6 cellular contexts compared by ENCODE assay signal in genomic region chr5:92199035-92199434, GRCh38.
DNase-seq lines count a peak whose midpoint lies in the region; ATAC-seq, FAIRE-seq and TF ChIP-seq lines count a peak whose summit lies in the region.
"Not testable (repeated sequence)": the region's sequence is repeated elsewhere in the genome, so short reads cannot be mapped to it uniquely, and the experiment has no call there.

No MANE protein-coding gene starts in this region.

- POLR2A ChIA-PET in HepG2 (lab: Yijun Ruan, JAX) = not testable (repeated sequence)

- H3K79me2 ChIP-seq in HepG2 (ENCODE audit: insufficient read depth, low read length) = not testable (repeated sequence)

- peak; percentile 65 for DNase-seq in NCI-H748 (lab: John Stamatoyannopoulos, UW; ENCODE audit: unreplicated experiment)
- not testable (repeated sequence) for DNase-seq in glutamatergic neuron; HepG2 (ENCODE audit: low spot score)

- H3K27ac ChIP-seq in HUES6 (ENCODE audit: low read depth, low read length) (peak overlapping the region; percentile 76), HepG2 (ENCODE audit: extremely low read length, insufficient read depth, low read length) (peak overlapping the region; percentile 70)

- not testable (repeated sequence) for FAIRE-seq in HepG2 (lab: Jason Lieb, UNC)

- not testable (repeated sequence) for H3K27me3 Mint-ChIP-seq in dendritic cell treated with granulocyte-macrophage colony-stimulating factor and Interleukin-4, amounts not matched to agents 40 ng/mL and 50 ng/mL, for 4 days; glutamatergic neuron (ENCODE audit: unreplicated experiment)

- H2AFZ ChIP-seq in HepG2 (ENCODE audit: low read length) = not testable (repeated sequence)

- H3K4me2 ChIP-seq in HepG2 (ENCODE audit: low read depth, low read length) = peak overlapping the region; percentile 47; the same call in 1 of the 2 replicates

- in situ Hi-C loops in HepG2 (cut with HindIII; ENCODE audit: extremely low pct_ligation_motif_present, low pct_unique_long_range_greater_than_20kb) = not testable (repeated sequence)

- peak overlapping the region; percentile 42 for H3K9ac ChIP-seq in ES-I3 (ENCODE audit: low read depth, low read length)
- peak overlapping the region; percentile 74 for H3K9ac ChIP-seq in HUES6 (ENCODE audit: low read length)
- peak overlapping the region; percentile 59 for H3K9ac ChIP-seq in HepG2 (ENCODE audit: insufficient read depth, low read depth, low read length)

- 56% methylated on average over 11 of the region's 27 CpGs for WGBS in HepG2 (ENCODE audit: low lambda C conversion rate)

- H3K9me3 ChIP-seq in ES-I3 (ENCODE audit: control insufficient read depth, insufficient read depth, low read length); HUES6 (ENCODE audit: control insufficient read depth, insufficient read depth, low read depth, low read length); HepG2 (ENCODE audit: low read length): not testable (repeated sequence)

- ATAC-seq in HepG2 = not testable (repeated sequence)

- not testable (repeated sequence) for H3K27me3 ChIP-seq in HUES6 (ENCODE audit: control insufficient read depth, insufficient read depth, low read length); HepG2 (ENCODE audit: control insufficient read depth in 1 of 2, insufficient read depth in 2 of 2, low read length in 2 of 2)

- not testable (repeated sequence) for H4K20me1 ChIP-seq in HepG2 (ENCODE audit: insufficient read depth, low read length)

- H3K4me1 ChIP-seq in ES-I3 (ENCODE audit: insufficient read depth, low read length); HUES6 (ENCODE audit: control insufficient read depth, insufficient read depth, low read length); HepG2 (ENCODE audit: insufficient read depth, low read length): not testable (repeated sequence)

- TF ChIP-seq POLR2A in HepG2 (IDR thresholded peaks at IDR 0.05; ENCODE audit: insufficient read depth in 1 of 2, low read depth in 2 of 2, low read length in 2 of 2) = not testable (repeated sequence)

- peaks cover 16% of the 10 kb centered on the region for H3K9me3 Mint-ChIP-seq in dendritic cell treated with granulocyte-macrophage colony-stimulating factor and Interleukin-4, amounts not matched to agents 40 ng/mL and 50 ng/mL, for 4 days
- H3K9me3 Mint-ChIP-seq in glutamatergic neuron (ENCODE audit: unreplicated experiment) = not testable (repeated sequence)

- H3K4me3 Mint-ChIP-seq in dendritic cell treated with granulocyte-macrophage colony-stimulating factor and Interleukin-4, amounts not matched to agents 40 ng/mL and 50 ng/mL, for 4 days = peak overlapping the region; percentile 75
- H3K4me3 Mint-ChIP-seq in glutamatergic neuron (ENCODE audit: unreplicated experiment) = peak overlapping the region; percentile 63

- TF ChIP-seq RAD21 in HepG2 (CRISPR knock-in tag; IDR thresholded peaks at IDR 0.05) = not testable (repeated sequence)

- intact Hi-C loops in dendritic cell treated with granulocyte-macrophage colony-stimulating factor and Interleukin-4, amounts not matched to agents 40 ng/mL and 50 ng/mL, for 4 days (cut with micrococcal nuclease); HepG2 (cut with micrococcal nuclease; ENCODE audit: unreplicated experiment): not testable (repeated sequence)

- not testable (repeated sequence) for TF ChIP-seq EP300 in HepG2 (IDR thresholded peaks at IDR 0.05; ENCODE audit: low read depth in 2 of 2, low read length in 2 of 2); HepG2 (CRISPR knock-in tag; IDR thresholded peaks at IDR 0.05; ENCODE audit: borderline replicate concordance)

- H3K27ac Mint-ChIP-seq in dendritic cell treated with granulocyte-macrophage colony-stimulating factor and Interleukin-4, amounts not matched to agents 40 ng/mL and 50 ng/mL, for 4 days = not testable (repeated sequence)
- peak overlapping the region; percentile 48 for H3K27ac Mint-ChIP-seq in glutamatergic neuron (ENCODE audit: unreplicated experiment)

- not testable (repeated sequence) for BruUV-seq in HepG2 (replicated peaks; lab: Mats Ljungman, UMichigan)

- CTCF ChIA-PET in HepG2 (lab: Yijun Ruan, JAX; ENCODE audit: low intra/inter-chr PET ratio, low total read pairs) = not testable (repeated sequence)

- not testable (repeated sequence) for H3K36me3 ChIP-seq in ES-I3 (ENCODE audit: insufficient read depth, low read length); HUES6 (ENCODE audit: control insufficient read depth, insufficient read depth, low read length); HepG2 (replicated peaks in 1 of 2; ENCODE audit: control insufficient read depth in 1 of 2, insufficient read depth in 2 of 2, low read length in 2 of 2)

- not testable (repeated sequence) for TF ChIP-seq CTCF in glutamatergic neuron (IDR thresholded peaks at IDR 0.05; ENCODE audit: partially characterized antibody, unreplicated experiment); HepG2 (CRISPR knock-in tag; IDR thresholded peaks at IDR 0.05)

- H3K4me3 ChIP-seq in HUES6 (ENCODE audit: low read depth, low read length) (peak overlapping the region; percentile 64), HepG2 (replicated peaks in 1 of 3; ENCODE audit: insufficient read depth in 1 of 3, low read depth in 2 of 3, low read length in 3 of 3) (peak overlapping the region; percentile 38 to 50 (median 41); a peak in 5 of 6 replicates)

- not testable (repeated sequence) for H3K4me1 Mint-ChIP-seq in dendritic cell treated with granulocyte-macrophage colony-stimulating factor and Interleukin-4, amounts not matched to agents 40 ng/mL and 50 ng/mL, for 4 days (ENCODE audit: low read depth); glutamatergic neuron (ENCODE audit: low read depth, unreplicated experiment)

- H3K36me3 Mint-ChIP-seq in dendritic cell treated with granulocyte-macrophage colony-stimulating factor and Interleukin-4, amounts not matched to agents 40 ng/mL and 50 ng/mL, for 4 days (ENCODE audit: low read depth); glutamatergic neuron (ENCODE audit: unreplicated experiment): not testable (repeated sequence)

TF ChIP-seq in HepG2, 621 proteins besides CTCF, POLR2A, EP300 and RAD21:
- TF ChIP-seq ZNF687 (CRISPR knock-in tag; IDR thresholded peaks at IDR 0.05) (peak; percentile 33), PHF8 (CRISPR knock-in tag; IDR thresholded peaks at IDR 0.05) (0 out of 2 replicates have a peak, but pooled peaks have one; percentile 21), ZNF777 (CRISPR knock-in tag; IDR thresholded peaks at IDR 0.05) (0 out of 2 replicates have a peak, but pooled peaks have one; percentile 25)
- TF ChIP-seq, protein P1, sequence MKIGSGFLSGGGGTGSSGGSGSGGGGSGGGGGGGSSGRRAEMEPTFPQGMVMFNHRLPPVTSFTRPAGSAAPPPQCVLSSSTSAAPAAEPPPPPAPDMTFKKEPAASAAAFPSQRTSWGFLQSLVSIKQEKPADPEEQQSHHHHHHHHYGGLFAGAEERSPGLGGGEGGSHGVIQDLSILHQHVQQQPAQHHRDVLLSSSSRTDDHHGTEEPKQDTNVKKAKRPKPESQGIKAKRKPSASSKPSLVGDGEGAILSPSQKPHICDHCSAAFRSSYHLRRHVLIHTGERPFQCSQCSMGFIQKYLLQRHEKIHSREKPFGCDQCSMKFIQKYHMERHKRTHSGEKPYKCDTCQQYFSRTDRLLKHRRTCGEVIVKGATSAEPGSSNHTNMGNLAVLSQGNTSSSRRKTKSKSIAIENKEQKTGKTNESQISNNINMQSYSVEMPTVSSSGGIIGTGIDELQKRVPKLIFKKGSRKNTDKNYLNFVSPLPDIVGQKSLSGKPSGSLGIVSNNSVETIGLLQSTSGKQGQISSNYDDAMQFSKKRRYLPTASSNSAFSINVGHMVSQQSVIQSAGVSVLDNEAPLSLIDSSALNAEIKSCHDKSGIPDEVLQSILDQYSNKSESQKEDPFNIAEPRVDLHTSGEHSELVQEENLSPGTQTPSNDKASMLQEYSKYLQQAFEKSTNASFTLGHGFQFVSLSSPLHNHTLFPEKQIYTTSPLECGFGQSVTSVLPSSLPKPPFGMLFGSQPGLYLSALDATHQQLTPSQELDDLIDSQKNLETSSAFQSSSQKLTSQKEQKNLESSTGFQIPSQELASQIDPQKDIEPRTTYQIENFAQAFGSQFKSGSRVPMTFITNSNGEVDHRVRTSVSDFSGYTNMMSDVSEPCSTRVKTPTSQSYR (CRISPR knock-in tag; IDR thresholded peaks at IDR 0.05; ENCODE audit: borderline replicate concordance) = 0 out of 2 replicates have a peak, but pooled peaks have one; percentile 22
